ENCODE assay signal across 19 cellular contexts in the genomic region with DNA sequence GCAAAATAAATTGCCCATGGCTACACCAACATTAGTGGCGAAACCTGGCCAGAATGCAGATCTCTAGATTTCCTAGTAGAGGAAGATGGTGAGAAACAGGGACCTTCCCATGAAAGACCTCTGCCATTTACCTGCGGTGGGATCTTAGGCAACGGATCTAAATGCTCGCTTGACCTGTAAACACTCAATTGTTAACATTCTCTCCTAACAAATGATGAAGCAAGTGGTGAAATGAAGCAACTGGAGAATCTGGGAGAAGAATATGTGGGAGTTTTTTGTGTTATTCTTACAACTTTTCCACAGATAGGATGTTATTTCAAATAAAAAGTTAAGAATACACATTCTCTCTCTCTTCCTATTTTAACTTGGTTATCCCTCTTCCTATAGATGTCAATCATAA. TPM values are rescaled to one million over a fixed set of nuclear protein-coding genes. Genes with fewer than 3 reads are reported as not detected.
DNase-seq lines count a peak whose midpoint lies in the region; ATAC-seq lines count a peak whose summit lies in the region.
"Had no signal": no experiment of that assay in that cellular context is flagged by ENCODE, and none has a peak within 500 bp of the region (broad histone marks: within the 10 kb centered on the region; RNA-seq: fewer than 3 reads in every experiment).

No MANE protein-coding gene starts in this region.

- no peak for DNase-seq in activated naive CD4-positive, alpha-beta T cell treated with anti-CD3 and anti-CD28 coated beads, Interleukin-2, amount 50 U/mL, for 72 hours (ENCODE audit: low spot score in 2 of 2)
- no peak for DNase-seq in CD4-positive, alpha-beta memory T cell
- no peak for DNase-seq in activated T-helper 1 cell treated with anti-CD3 and anti-CD28 coated beads, Interleukin-12 subunit alpha, Interleukin-12 subunit beta, Interleukin-2, Interleukin-4 antibody, amounts not matched to agents 30 ng/mL and 10 ng/mL and 1 ng/mL, durations not matched to agents 14 hours and 24 hours and 36 hours (ENCODE audit: low spot score)
- DNase-seq in naive thymus-derived CD4-positive, alpha-beta T cell: no peak
- DNase-seq in DMS79 treated with DMSO at 0.1 percent for 48 hours (lab: John Stamatoyannopoulos, UW): no peak
- DNase-seq: CD8-positive, alpha-beta T cell; GDM1; GOT3; Kasumi-1; NCI-H1694; NCI-H2081; NCI-H2171; NCI-H524 treated with DMSO at 0.1 percent for 48 hours; NCI-H82; SIG-M5 had no signal

- H3K9me3 ChIP-seq in CD4-positive, alpha-beta memory T cell (ENCODE audit: control insufficient read depth in 1 of 2, low read length in 2 of 2): no peaks in the 10 kb centered on the region
- no peaks in the 10 kb centered on the region for H3K9me3 ChIP-seq in naive thymus-derived CD4-positive, alpha-beta T cell (ENCODE audit: control insufficient read depth in 2 of 3, low read length in 3 of 3)

- POLR2A ChIA-PET in CD4-positive, alpha-beta memory T cell (lab: Charles Lee; ENCODE audit: partially characterized antibody): interaction anchor here (1.4 to 3.4 kb wide), 3 partner anchors 12 to 191 kb away, joined by 3 to 69 read pairs (median 17); a partner anchor contains a TSS
- POLR2A ChIA-PET in naive thymus-derived CD4-positive, alpha-beta T cell (lab: Charles Lee): interaction anchor here (0.7 to 2.8 kb wide), 4 partner anchors 7 to 25 kb away, joined by 3 to 29 read pairs (median 3); no protein-coding TSS in a partner anchor

- ATAC-seq in activated naive CD4-positive, alpha-beta T cell treated with anti-CD3 and anti-CD28 coated beads, Interleukin-2, amount 50 U/mL, for 72 hours: no peak
- no peak for ATAC-seq in naive thymus-derived CD4-positive, alpha-beta T cell
- ATAC-seq in HG03378 (IDR thresholded peaks at IDR 0.05; ENCODE audit: unreplicated experiment): no peak
- ATAC-seq: CD8-positive, alpha-beta T cell; HCT116; Panc1 had no signal

- H3K4me3 ChIP-seq in CD4-positive, alpha-beta memory T cell (ENCODE audit: low read length in 2 of 2): no peak overlapping the region
- H3K4me3 ChIP-seq in naive thymus-derived CD4-positive, alpha-beta T cell (ENCODE audit: low read length): no peak overlapping the region

- peaks cover 15% of the 10 kb centered on the region for H3K36me3 ChIP-seq in CD4-positive, alpha-beta memory T cell (ENCODE audit: insufficient read depth, low read length)
- H3K36me3 ChIP-seq in naive thymus-derived CD4-positive, alpha-beta T cell (ENCODE audit: control insufficient read depth in 2 of 3, insufficient read depth in 3 of 3, low read length in 3 of 3): peaks cover 0 to 23% (median 0%) of the 10 kb centered on the region in 3 experiments

- no peak overlapping the region for H3K4me3 Mint-ChIP-seq in activated naive CD4-positive, alpha-beta T cell treated with anti-CD3 and anti-CD28 coated beads, Interleukin-2, amount 50 U/mL, for 24 hours
- H3K4me3 Mint-ChIP-seq in CD4-positive, alpha-beta memory T cell: no peak overlapping the region
- no peak overlapping the region for H3K4me3 Mint-ChIP-seq in activated T-helper 1 cell treated with anti-CD3 and anti-CD28 coated beads, Interleukin-12 subunit alpha, Interleukin-12 subunit beta, Interleukin-2, Interleukin-4 antibody, amounts not matched to agents 30 ng/mL and 10 ng/mL and 1 ng/mL, durations not matched to agents 14 hours and 24 hours and 36 hours
- no peak overlapping the region for H3K4me3 Mint-ChIP-seq in naive thymus-derived CD4-positive, alpha-beta T cell
- H3K4me3 Mint-ChIP-seq: CD8-positive, alpha-beta T cell had no signal

- peaks cover 50% of the 10 kb centered on the region for H3K4me1 Mint-ChIP-seq in activated naive CD4-positive, alpha-beta T cell treated with anti-CD3 and anti-CD28 coated beads, Interleukin-2, amount 50 U/mL, for 24 hours
- peaks cover 14 to 40% (median 23%) of the 10 kb centered on the region in 4 donors for H3K4me1 Mint-ChIP-seq in CD4-positive, alpha-beta memory T cell
- H3K4me1 Mint-ChIP-seq in activated T-helper 1 cell treated with anti-CD3 and anti-CD28 coated beads, Interleukin-12 subunit alpha, Interleukin-12 subunit beta, Interleukin-2, Interleukin-4 antibody, amounts not matched to agents 30 ng/mL and 10 ng/mL and 1 ng/mL, durations not matched to agents 14 hours and 24 hours and 36 hours (ENCODE audit: low read depth): peaks cover 68% of the 10 kb centered on the region
- H3K4me1 Mint-ChIP-seq in naive thymus-derived CD4-positive, alpha-beta T cell: peaks cover 16 to 82% (median 48%) of the 10 kb centered on the region in 7 donors

- H3K27ac ChIP-seq in CD4-positive, alpha-beta memory T cell (ENCODE audit: low read depth, low read length): no peak overlapping the region
- H3K27ac ChIP-seq in naive thymus-derived CD4-positive, alpha-beta T cell (ENCODE audit: low read depth, low read length): no peak overlapping the region

- H3K27me3 ChIP-seq in CD4-positive, alpha-beta memory T cell (ENCODE audit: insufficient read depth, low read length): no peaks in the 10 kb centered on the region
- H3K27me3 ChIP-seq in naive thymus-derived CD4-positive, alpha-beta T cell (ENCODE audit: control insufficient read depth in 2 of 2, insufficient read depth in 2 of 2, low read length in 2 of 2): no peaks in the 10 kb centered on the region

- no peaks in the 10 kb centered on the region for H3K9me3 Mint-ChIP-seq in activated naive CD4-positive, alpha-beta T cell treated with anti-CD3 and anti-CD28 coated beads, Interleukin-2, amount 50 U/mL, for 24 hours
- H3K9me3 Mint-ChIP-seq in activated naive CD4-positive, alpha-beta T cell treated with anti-CD3 and anti-CD28 coated beads, Interleukin-2, amount 50 U/mL, for 72 hours: no peaks in the 10 kb centered on the region
- no peaks in the 10 kb centered on the region for H3K9me3 Mint-ChIP-seq in CD4-positive, alpha-beta memory T cell
- H3K9me3 Mint-ChIP-seq in activated T-helper 1 cell treated with anti-CD3 and anti-CD28 coated beads, Interleukin-12 subunit alpha, Interleukin-12 subunit beta, Interleukin-2, Interleukin-4 antibody, amounts not matched to agents 30 ng/mL and 10 ng/mL and 1 ng/mL, durations not matched to agents 14 hours and 24 hours and 36 hours: peaks cover 3% of the 10 kb centered on the region
- H3K9me3 Mint-ChIP-seq in naive thymus-derived CD4-positive, alpha-beta T cell: peaks cover 0 to 2% (median 0%) of the 10 kb centered on the region in 11 donors
- H3K9me3 Mint-ChIP-seq: CD8-positive, alpha-beta T cell had no signal

- CTCF ChIA-PET in CD4-positive, alpha-beta memory T cell (lab: Charles Lee; ENCODE audit: partially characterized antibody): interaction anchor here (2.7 to 4.8 kb wide), 8 partner anchors 11 to 190 kb away, joined by 15 to 192 read pairs (median 44); a partner anchor contains a TSS
- CTCF ChIA-PET in naive thymus-derived CD4-positive, alpha-beta T cell (lab: Charles Lee): interaction anchor here (0.7 to 4.4 kb wide), 5 partner anchors 17 to 490 kb away, joined by 3 to 90 read pairs (median 5); no protein-coding TSS in a partner anchor

- peaks cover 18% of the 10 kb centered on the region for H3K36me3 Mint-ChIP-seq in activated naive CD4-positive, alpha-beta T cell treated with anti-CD3 and anti-CD28 coated beads, Interleukin-2, amount 50 U/mL, for 24 hours
- H3K36me3 Mint-ChIP-seq in activated naive CD4-positive, alpha-beta T cell treated with anti-CD3 and anti-CD28 coated beads, Interleukin-2, amount 50 U/mL, for 72 hours: peaks cover 27 to 48% of the 10 kb centered on the region in 2 donors
- H3K36me3 Mint-ChIP-seq in CD4-positive, alpha-beta memory T cell: peaks cover 31 to 48% of the 10 kb centered on the region in 2 donors
- H3K36me3 Mint-ChIP-seq in activated T-helper 1 cell treated with anti-CD3 and anti-CD28 coated beads, Interleukin-12 subunit alpha, Interleukin-12 subunit beta, Interleukin-2, Interleukin-4 antibody, amounts not matched to agents 30 ng/mL and 10 ng/mL and 1 ng/mL, durations not matched to agents 14 hours and 24 hours and 36 hours (ENCODE audit: low read depth): peaks cover 41% of the 10 kb centered on the region
- peaks cover 9 to 49% (median 31%) of the 10 kb centered on the region in 5 donors for H3K36me3 Mint-ChIP-seq in naive thymus-derived CD4-positive, alpha-beta T cell

- intact Hi-C loops in CD4-positive, alpha-beta memory T cell (cut with micrococcal nuclease): no loop called here
- intact Hi-C loops in activated T-helper 1 cell treated with anti-CD3 and anti-CD28 coated beads, Interleukin-12 subunit alpha, Interleukin-12 subunit beta, Interleukin-2, Interleukin-4 antibody, amounts not matched to agents 30 ng/mL and 10 ng/mL and 1 ng/mL, durations not matched to agents 14 hours and 24 hours and 36 hours (cut with micrococcal nuclease): no loop called here
- intact Hi-C loops in naive thymus-derived CD4-positive, alpha-beta T cell (cut with micrococcal nuclease): loop anchor here in 1 of 2 donors (5.0 to 10.0 kb wide), 2 partner anchors 52 to 90 kb away; no protein-coding TSS in a partner anchor

- H3K4me1 ChIP-seq in CD4-positive, alpha-beta memory T cell (ENCODE audit: insufficient read depth, low read length): no peaks in the 10 kb centered on the region
- H3K4me1 ChIP-seq in naive thymus-derived CD4-positive, alpha-beta T cell (ENCODE audit: control insufficient read depth in 2 of 2, insufficient read depth in 2 of 2, low read length in 2 of 2): peaks cover 4 to 23% of the 10 kb centered on the region in 2 donors

- H3K27me3 Mint-ChIP-seq in activated naive CD4-positive, alpha-beta T cell treated with anti-CD3 and anti-CD28 coated beads, Interleukin-2, amount 50 U/mL, for 24 hours: no peaks in the 10 kb centered on the region
- no peaks in the 10 kb centered on the region for H3K27me3 Mint-ChIP-seq in CD4-positive, alpha-beta memory T cell
- H3K27me3 Mint-ChIP-seq in activated T-helper 1 cell treated with anti-CD3 and anti-CD28 coated beads, Interleukin-12 subunit alpha, Interleukin-12 subunit beta, Interleukin-2, Interleukin-4 antibody, amounts not matched to agents 30 ng/mL and 10 ng/mL and 1 ng/mL, durations not matched to agents 14 hours and 24 hours and 36 hours (ENCODE audit: insufficient read depth): no peaks in the 10 kb centered on the region
- no peaks in the 10 kb centered on the region for H3K27me3 Mint-ChIP-seq in naive thymus-derived CD4-positive, alpha-beta T cell

- H3K27ac Mint-ChIP-seq in activated naive CD4-positive, alpha-beta T cell treated with anti-CD3 and anti-CD28 coated beads, Interleukin-2, amount 50 U/mL, for 24 hours: peak overlapping the region; percentile 65
- no peak overlapping the region for H3K27ac Mint-ChIP-seq in activated naive CD4-positive, alpha-beta T cell treated with anti-CD3 and anti-CD28 coated beads, Interleukin-2, amount 50 U/mL, for 72 hours
- H3K27ac Mint-ChIP-seq in CD4-positive, alpha-beta memory T cell: peak overlapping the region in 5 of 7 donors; percentile 34 to 85 (median 35)
- peak overlapping the region; percentile 40 for H3K27ac Mint-ChIP-seq in activated T-helper 1 cell treated with anti-CD3 and anti-CD28 coated beads, Interleukin-12 subunit alpha, Interleukin-12 subunit beta, Interleukin-2, Interleukin-4 antibody, amounts not matched to agents 30 ng/mL and 10 ng/mL and 1 ng/mL, durations not matched to agents 14 hours and 24 hours and 36 hours
- H3K27ac Mint-ChIP-seq in naive thymus-derived CD4-positive, alpha-beta T cell: peak overlapping the region in 5 of 9 donors; percentile 28 to 78 (median 71)
- H3K27ac Mint-ChIP-seq: CD8-positive, alpha-beta T cell had no signal

RNA-seq across cellular contexts. Expression of a gene that starts 56.6 kb away (rescaled TPM):
- total RNA-seq in activated naive CD4-positive, alpha-beta T cell treated with anti-CD3 and anti-CD28 coated beads, Interleukin-2, amount 50 U/mL, for 72 hours: 10 to 100 TPM; 40.1 to 45.2 TPM
- total RNA-seq in CD4-positive, alpha-beta memory T cell: 10 to 100 TPM; 51.1 to 58.5 TPM
- polyA plus RNA-seq in CD4-positive, alpha-beta memory T cell: 10 to 100 TPM in 1 of 2 donors, 1 to 10 TPM in 1; 3.8 to 10.2 TPM
- 35.3 and 39.5 TPM in 2 replicates for total RNA-seq in activated T-helper 1 cell treated with anti-CD3 and anti-CD28 coated beads, Interleukin-12 subunit alpha, Interleukin-12 subunit beta, Interleukin-2, Interleukin-4 antibody, amounts not matched to agents 30 ng/mL and 10 ng/mL and 1 ng/mL, durations not matched to agents 14 hours and 24 hours and 36 hours
- total RNA-seq in naive thymus-derived CD4-positive, alpha-beta T cell: 10 to 100 TPM; 45.6 to 65.3 (median 55.8) TPM
- 10 to 100 TPM in 1 of 2 donors, 1 to 10 TPM in 1; 8.6 to 14.0 TPM for polyA plus RNA-seq in naive thymus-derived CD4-positive, alpha-beta T cell

RNA-seq across cellular contexts. Expression of a gene that starts 56.7 kb away (rescaled TPM):
- 10 to 100 TPM in 1 of 2 donors, 1 to 10 TPM in 1; 6.3 to 15.9 TPM for total RNA-seq in activated naive CD4-positive, alpha-beta T cell treated with anti-CD3 and anti-CD28 coated beads, Interleukin-2, amount 50 U/mL, for 72 hours
- 10 to 100 TPM in 1 of 2 experiments, 1 to 10 TPM in 1; 6.9 to 13.1 TPM for total RNA-seq in CD4-positive, alpha-beta memory T cell
- 1 to 10 TPM; 5.6 to 6.7 TPM for polyA plus RNA-seq in CD4-positive, alpha-beta memory T cell
- total RNA-seq in activated T-helper 1 cell treated with anti-CD3 and anti-CD28 coated beads, Interleukin-12 subunit alpha, Interleukin-12 subunit beta, Interleukin-2, Interleukin-4 antibody, amounts not matched to agents 30 ng/mL and 10 ng/mL and 1 ng/mL, durations not matched to agents 14 hours and 24 hours and 36 hours: 14.9 and 17.4 TPM in 2 replicates
- total RNA-seq in naive thymus-derived CD4-positive, alpha-beta T cell: 10 to 100 TPM in 1 of 5 experiments, 1 to 10 TPM in 4; 3.1 to 16.0 (median 8.3) TPM
- 1 to 10 TPM; 5.2 to 9.6 TPM for polyA plus RNA-seq in naive thymus-derived CD4-positive, alpha-beta T cell

Comparison
In these comparisons a context has a peak if more than half of its experiments do, and no peak if none do; other contexts are left out.
1. H3K27ac Mint-ChIP-seq: peak in activated naive CD4-positive, alpha-beta T cell treated with anti-CD3 and anti-CD28 coated beads, Interleukin-2, amount 50 U/mL, for 24 hours (single experiment), CD4-positive, alpha-beta memory T cell (5 of 7), activated T-helper 1 cell treated with anti-CD3 and anti-CD28 coated beads, Interleukin-12 subunit alpha, Interleukin-12 subunit beta, Interleukin-2, Interleukin-4 antibody, amounts not matched to agents 30 ng/mL and 10 ng/mL and 1 ng/mL, durations not matched to agents 14 hours and 24 hours and 36 hours (single experiment) and naive thymus-derived CD4-positive, alpha-beta T cell (5 of 9); none in activated naive CD4-positive, alpha-beta T cell treated with anti-CD3 and anti-CD28 coated beads, Interleukin-2, amount 50 U/mL, for 72 hours (0 of 2).